Comparison of ENCODE assay signal across 1 cellular context in the genomic region with DNA sequence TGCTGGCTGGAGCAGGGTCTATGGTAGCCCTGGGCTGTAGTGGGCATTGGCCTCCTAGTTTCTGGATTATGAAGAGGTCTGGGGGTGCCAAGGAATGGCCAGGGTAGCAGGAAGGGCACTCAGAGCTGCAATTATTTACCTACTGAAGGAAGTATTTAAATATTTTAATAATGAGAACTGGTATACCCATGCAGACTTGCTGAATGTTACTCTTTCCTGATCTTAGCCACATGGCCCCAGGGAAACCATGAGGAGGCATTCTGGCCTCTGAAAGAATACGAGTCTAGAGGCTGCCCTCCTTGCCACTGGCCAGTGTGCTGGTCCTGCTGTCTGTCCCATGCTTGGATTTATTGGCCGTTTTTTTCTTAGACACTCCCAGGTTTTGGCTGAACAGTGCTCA.
TF ChIP-seq lines count a peak whose summit lies in the region.

No MANE protein-coding gene starts in this region.

TF ChIP-seq in HepG2, 621 proteins besides CTCF, POLR2A, EP300 and RAD21:
- TF ChIP-seq, protein P1, sequence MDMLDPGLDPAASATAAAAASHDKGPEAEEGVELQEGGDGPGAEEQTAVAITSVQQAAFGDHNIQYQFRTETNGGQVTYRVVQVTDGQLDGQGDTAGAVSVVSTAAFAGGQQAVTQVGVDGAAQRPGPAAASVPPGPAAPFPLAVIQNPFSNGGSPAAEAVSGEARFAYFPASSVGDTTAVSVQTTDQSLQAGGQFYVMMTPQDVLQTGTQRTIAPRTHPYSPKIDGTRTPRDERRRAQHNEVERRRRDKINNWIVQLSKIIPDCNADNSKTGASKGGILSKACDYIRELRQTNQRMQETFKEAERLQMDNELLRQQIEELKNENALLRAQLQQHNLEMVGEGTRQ (IDR thresholded peaks at IDR 0.05; ENCODE audit: low read depth, low read length) = no peak
- TF ChIP-seq, protein P1 (CRISPR knock-in tag; IDR thresholded peaks at IDR 0.05; ENCODE audit: borderline replicate concordance) = no peak
- TF ChIP-seq RBFOX2 (IDR thresholded peaks at IDR 0.05; ENCODE audit: low read depth, low read length) = peak; percentile 76
- TF ChIP-seq, protein P2, sequence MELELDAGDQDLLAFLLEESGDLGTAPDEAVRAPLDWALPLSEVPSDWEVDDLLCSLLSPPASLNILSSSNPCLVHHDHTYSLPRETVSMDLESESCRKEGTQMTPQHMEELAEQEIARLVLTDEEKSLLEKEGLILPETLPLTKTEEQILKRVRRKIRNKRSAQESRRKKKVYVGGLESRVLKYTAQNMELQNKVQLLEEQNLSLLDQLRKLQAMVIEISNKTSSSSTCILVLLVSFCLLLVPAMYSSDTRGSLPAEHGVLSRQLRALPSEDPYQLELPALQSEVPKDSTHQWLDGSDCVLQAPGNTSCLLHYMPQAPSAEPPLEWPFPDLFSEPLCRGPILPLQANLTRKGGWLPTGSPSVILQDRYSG (CRISPR knock-in tag; IDR thresholded peaks at IDR 0.05) = no peak
- TF ChIP-seq AGO2 (optimal IDR thresholded peaks at IDR 0.05; ENCODE audit: low read depth, low read length) = peak; percentile 41
- no peak for TF ChIP-seq GPN1 (CRISPR knock-in tag; IDR thresholded peaks at IDR 0.05; ENCODE audit: borderline replicate concordance)
- 0 out of 2 replicates have a peak, but pooled peaks have one; percentile 59 for TF ChIP-seq MBD4 (IDR thresholded peaks at IDR 0.05; ENCODE audit: borderline replicate concordance, low read length)
- TF ChIP-seq, protein P3, sequence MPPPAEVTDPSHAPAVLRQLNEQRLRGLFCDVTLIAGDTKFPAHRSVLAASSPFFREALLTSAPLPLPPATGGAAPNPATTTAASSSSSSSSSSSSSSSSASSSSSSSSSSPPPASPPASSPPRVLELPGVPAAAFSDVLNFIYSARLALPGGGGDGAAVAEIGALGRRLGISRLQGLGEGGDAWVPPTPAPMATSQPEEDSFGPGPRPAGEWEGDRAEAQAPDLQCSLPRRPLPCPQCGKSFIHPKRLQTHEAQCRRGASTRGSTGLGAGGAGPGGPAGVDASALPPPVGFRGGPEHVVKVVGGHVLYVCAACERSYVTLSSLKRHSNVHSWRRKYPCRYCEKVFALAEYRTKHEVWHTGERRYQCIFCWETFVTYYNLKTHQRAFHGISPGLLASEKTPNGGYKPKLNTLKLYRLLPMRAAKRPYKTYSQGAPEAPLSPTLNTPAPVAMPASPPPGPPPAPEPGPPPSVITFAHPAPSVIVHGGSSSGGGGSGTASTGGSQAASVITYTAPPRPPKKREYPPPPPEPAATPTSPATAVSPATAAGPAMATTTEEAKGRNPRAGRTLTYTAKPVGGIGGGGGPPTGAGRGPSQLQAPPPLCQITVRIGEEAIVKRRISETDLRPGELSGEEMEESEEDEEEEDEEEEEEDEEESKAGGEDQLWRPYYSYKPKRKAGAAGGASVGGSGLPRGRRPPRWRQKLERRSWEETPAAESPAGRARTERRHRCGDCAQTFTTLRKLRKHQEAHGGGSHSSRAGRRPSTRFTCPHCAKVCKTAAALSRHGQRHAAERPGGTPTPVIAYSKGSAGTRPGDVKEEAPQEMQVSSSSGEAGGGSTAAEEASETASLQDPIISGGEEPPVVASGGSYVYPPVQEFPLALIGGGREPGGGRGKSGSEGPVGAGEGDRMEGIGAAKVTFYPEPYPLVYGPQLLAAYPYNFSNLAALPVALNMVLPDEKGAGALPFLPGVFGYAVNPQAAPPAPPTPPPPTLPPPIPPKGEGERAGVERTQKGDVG (CRISPR knock-in tag; IDR thresholded peaks at IDR 0.05; ENCODE audit: borderline replicate concordance) = no peak
- TF ChIP-seq POLR2G (IDR thresholded peaks at IDR 0.05; ENCODE audit: low read depth, low read length) = peak; percentile 23; the same call in 1 of the 2 replicates
- 0 out of 2 replicates have a peak, but pooled peaks have one; percentile 13 for TF ChIP-seq PHF8 (CRISPR knock-in tag; IDR thresholded peaks at IDR 0.05)
